ENCODE assay signal across 8 cellular contexts in the genomic region with DNA sequence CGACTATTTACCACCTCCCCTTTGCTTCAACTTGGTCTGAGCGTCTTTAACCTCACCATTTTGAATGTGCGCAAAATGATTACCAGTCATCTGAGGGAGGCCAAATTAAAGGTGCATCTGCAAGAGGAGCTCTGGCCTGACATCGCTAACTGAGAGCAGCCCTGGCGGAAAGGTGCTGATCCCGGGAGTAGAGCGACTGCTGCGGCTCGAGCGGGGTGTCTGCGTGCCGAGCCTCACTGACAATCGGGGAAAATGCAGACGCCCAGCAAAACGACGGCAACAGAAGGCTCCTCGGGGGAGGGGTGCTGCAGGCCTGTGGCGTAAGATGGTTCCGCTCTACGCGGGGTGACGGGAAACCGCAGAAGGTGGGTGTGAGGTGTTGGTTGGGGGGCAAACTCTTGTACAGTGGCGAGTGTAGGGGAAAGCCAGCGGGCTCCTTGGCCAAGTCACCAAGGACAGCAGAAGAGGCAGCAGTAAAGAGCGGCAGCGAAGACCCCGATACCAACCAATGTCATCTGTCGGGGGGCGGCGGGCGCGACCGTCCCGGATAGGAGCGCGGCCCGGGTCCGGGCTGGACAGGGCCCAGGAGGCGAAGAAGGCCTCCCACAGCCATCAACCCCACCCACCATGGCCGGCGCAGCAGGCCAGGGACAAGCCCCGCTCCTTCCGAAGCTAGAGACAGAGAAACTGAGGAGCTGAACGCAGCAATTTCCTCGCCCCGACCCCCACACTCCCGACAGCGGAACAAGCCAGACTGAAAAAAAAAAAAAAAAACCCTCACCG. TPM values are rescaled to one million over a fixed set of nuclear protein-coding genes. Genes with fewer than 3 reads are reported as not detected.
A peak's percentile ranks its signal among the peaks of the same experiment; 100 is the strongest.
DNase-seq lines count a peak whose midpoint lies in the region; ATAC-seq and TF ChIP-seq lines count a peak whose summit lies in the region.

No MANE protein-coding gene starts in this region.

- BruUV-seq in HCT116 (replicated peaks; lab: Mats Ljungman, UMichigan) = TSS peak; percentile 74

- TF ChIP-seq CTCF in HCT116 (IDR thresholded peaks at IDR 0.05 in 2 of 3, conservative IDR thresholded peaks at IDR 0.05 in 1 of 3; ENCODE audit: borderline replicate concordance in 1 of 3, insufficient read depth in 1 of 3, low read depth in 2 of 3, low read length in 2 of 3) = no peak
- no peak for TF ChIP-seq CTCF in MM.1S (IDR thresholded peaks at IDR 0.05; ENCODE audit: low read length)
- no peak for TF ChIP-seq CTCF in right atrium auricular region (IDR thresholded peaks at IDR 0.05)

- CTCF ChIA-PET in HCT116 (lab: Charles Lee) = no interaction called here
- CTCF ChIA-PET in T-cell (lab: Charles Lee) = interaction anchor here in 1 of 2 donors (0.5 to 1.2 kb wide), 3 partner anchors 20 to 651 kb away, joined by 4 read pairs; no protein-coding TSS in a partner anchor

- peaks cover 47 to 48% (median 48%) of the 10 kb centered on the region in 3 donors for H3K4me1 Mint-ChIP-seq in T-cell

- peaks cover 48% of the 10 kb centered on the region for H3K79me2 ChIP-seq in HCT116 (ENCODE audit: insufficient read depth, low read length)
- peaks cover 46% of the 10 kb centered on the region for H3K79me2 ChIP-seq in MM.1S (ENCODE audit: low read length)

- no peaks in the 10 kb centered on the region for H3K27me3 Mint-ChIP-seq in T-cell

- H2AFZ ChIP-seq in HCT116 (ENCODE audit: low read depth, low read length, poor library complexity, severe bottlenecking) = peak overlapping the region; percentile 57
- H2AFZ ChIP-seq in MM.1S (ENCODE audit: low read length) = peak overlapping the region; percentile 60

- H3K4me3 ChIP-seq in GM08714 (ENCODE audit: low read length) (peak overlapping the region; percentile 66), HCT116 (replicated peaks in 1 of 2; ENCODE audit: low read depth in 1 of 2, low read length in 2 of 2) (peak overlapping the region; percentile 88 to 90), MM.1S (ENCODE audit: low read length) (peak overlapping the region; percentile 56), right atrium auricular region (peak overlapping the region; percentile 84 to 87), rectal smooth muscle tissue (ENCODE audit: low read length) (peak overlapping the region; percentile 99), aorta (ENCODE audit: low read length in 2 of 2) (peak overlapping the region; percentile 92 to 97)

- peak overlapping the region; percentile 99 to 100 for H3K27ac Mint-ChIP-seq in T-cell

- H3K4me3 Mint-ChIP-seq in T-cell = peak overlapping the region; percentile 97 to 100 (median 99)

- H3K9me3 ChIP-seq in HCT116 (ENCODE audit: control insufficient read depth in 1 of 2, insufficient read depth in 1 of 2, low read depth in 1 of 2, low read length in 2 of 2) = no peaks in the 10 kb centered on the region
- no peaks in the 10 kb centered on the region for H3K9me3 ChIP-seq in MM.1S (replicated peaks; ENCODE audit: insufficient read depth, low read length)
- H3K9me3 ChIP-seq in right atrium auricular region = no peaks in the 10 kb centered on the region
- H3K9me3 ChIP-seq in aorta (ENCODE audit: control insufficient read depth, low read length) = no peaks in the 10 kb centered on the region

- no peak for TF ChIP-seq RAD21 in HCT116 (IDR thresholded peaks at IDR 0.05; ENCODE audit: low read depth)

- H3K9me2 ChIP-seq in HCT116 (ENCODE audit: insufficient read depth) (no peaks in the 10 kb centered on the region), MM.1S (replicated peaks; ENCODE audit: insufficient read depth, low read length) (no peaks in the 10 kb centered on the region)

- no peaks in the 10 kb centered on the region for H4K20me1 ChIP-seq in HCT116 (ENCODE audit: insufficient read depth)
- peaks cover 3% of the 10 kb centered on the region; the same call in 1 of the 2 replicates for H4K20me1 ChIP-seq in MM.1S (ENCODE audit: insufficient read depth, low read length)

- intact Hi-C loops in HCT116 (cut with micrococcal nuclease) (loop anchor here (1.0 kb wide), 1 partner anchor 29 kb away; no protein-coding TSS in a partner anchor), aorta (cut with DNase I) (loop anchor here (5.0 to 10.0 kb wide), 2 partner anchors 37 to 54 kb away; no protein-coding TSS in a partner anchor)

- ATAC-seq in HCT116 = peak; percentile 41
- peak; percentile 32 to 46 (median 40) for ATAC-seq in T-cell (replicated peaks in 1 of 4)
- peak; percentile 63 for ATAC-seq in aorta (ENCODE audit: low FRiP score)

- H3K36me3 ChIP-seq in HCT116 (ENCODE audit: control insufficient read depth in 1 of 2, insufficient read depth in 2 of 2, low read length in 2 of 2) = no peaks in the 10 kb centered on the region
- H3K36me3 ChIP-seq in MM.1S (replicated peaks; ENCODE audit: insufficient read depth, low read length) = no peaks in the 10 kb centered on the region
- H3K36me3 ChIP-seq in right atrium auricular region = no peaks in the 10 kb centered on the region
- no peaks in the 10 kb centered on the region for H3K36me3 ChIP-seq in rectal smooth muscle tissue (ENCODE audit: control insufficient read depth, insufficient read depth, low read length)
- no peaks in the 10 kb centered on the region for H3K36me3 ChIP-seq in aorta (ENCODE audit: control insufficient read depth in 1 of 2, insufficient read depth in 2 of 2, low read length in 1 of 2)

- no peaks in the 10 kb centered on the region for H3K27me3 ChIP-seq in HCT116 (ENCODE audit: insufficient read depth, low read length)
- H3K27me3 ChIP-seq in MM.1S (replicated peaks; ENCODE audit: insufficient read depth, low read length) = no peaks in the 10 kb centered on the region
- H3K27me3 ChIP-seq in right atrium auricular region = no peaks in the 10 kb centered on the region
- no peaks in the 10 kb centered on the region for H3K27me3 ChIP-seq in rectal smooth muscle tissue (ENCODE audit: control insufficient read depth, insufficient read depth, low read length)
- H3K27me3 ChIP-seq in aorta (ENCODE audit: control insufficient read depth in 1 of 2, insufficient read depth in 2 of 2, low read length in 1 of 2) = no peaks in the 10 kb centered on the region

- H3K4me1 ChIP-seq in HCT116 (ENCODE audit: control insufficient read depth in 1 of 2, insufficient read depth in 2 of 2, low read length in 2 of 2) (peaks cover 17 to 36% of the 10 kb centered on the region in 2 experiments), MM.1S (ENCODE audit: low read length) (peaks cover 25% of the 10 kb centered on the region), right atrium auricular region (peaks cover 0 to 70% of the 10 kb centered on the region in 2 donors), rectal smooth muscle tissue (ENCODE audit: control insufficient read depth, insufficient read depth, low read length) (peaks cover 34% of the 10 kb centered on the region), aorta (ENCODE audit: control insufficient read depth in 1 of 2, insufficient read depth in 2 of 2, low read length in 2 of 2) (peaks cover 0 to 5% of the 10 kb centered on the region in 2 donors)

- no peak for TF ChIP-seq POLR2A in HCT116 (IDR thresholded peaks at IDR 0.05; ENCODE audit: borderline replicate concordance, extremely low read depth, insufficient read depth, insufficient read length)

- peaks cover 21% of the 10 kb centered on the region for H3F3A ChIP-seq in MM.1S (ENCODE audit: insufficient read depth, low read length)

- RAD21 ChIA-PET in HCT116 (lab: Charles Lee; ENCODE audit: low non-redundant PET in 1 of 2, low total read pairs in 2 of 2, uncharacterized antibody in 2 of 2, unreplicated experiment in 2 of 2) = interaction anchor here in 1 of 2 experiments (0.7 kb wide), 1 partner anchor 108 kb away, joined by 3 read pairs; no protein-coding TSS in a partner anchor

- peaks cover 5% of the 10 kb centered on the region for H3K36me3 Mint-ChIP-seq in T-cell

- H3K9me3 Mint-ChIP-seq in T-cell = peaks cover 3 to 6% (median 5%) of the 10 kb centered on the region in 3 donors

- peak overlapping the region; percentile 76 for H3K9ac ChIP-seq in HCT116 (ENCODE audit: low read length)
- peak overlapping the region; percentile 92 for H3K9ac ChIP-seq in MM.1S (ENCODE audit: low read length)
- peak overlapping the region; percentile 99 for H3K9ac ChIP-seq in rectal smooth muscle tissue (ENCODE audit: low read length)

- H3K27ac ChIP-seq in HCT116 (ENCODE audit: low read depth, low read length) (peak overlapping the region; percentile 87), MM.1S (ENCODE audit: low read length) (peak overlapping the region; percentile 97), right atrium auricular region (peak overlapping the region; percentile 98 to 100), rectal smooth muscle tissue (ENCODE audit: low read depth, low read length) (peak overlapping the region; percentile 99), aorta (ENCODE audit: low read depth in 1 of 2, low read length in 2 of 2) (peak overlapping the region; percentile 95 to 99)

- WGBS in aorta, 2 donors = 0 to 1% methylated on average over 48 to 50 of the region's 50 CpGs

- DNase-seq in HCT116 (ENCODE audit: low read depth, low spot score) (peak; percentile 22), MM.1S (peak; percentile 82), T-cell (peak; percentile 66 to 89 (median 80)), amniotic epithelial cell (ENCODE audit: low read depth) (peak; percentile 78), right atrium auricular region (ENCODE audit: low spot score) (peak; percentile 81), aorta (peak; percentile 83 to 87)

- POLR2A ChIA-PET in HCT116 (lab: Charles Lee) = interaction anchor here (0.6 to 0.7 kb wide), 2 partner anchors 9 to 562 kb away, joined by 3 read pairs; no protein-coding TSS in a partner anchor
- POLR2A ChIA-PET in T-cell (lab: Charles Lee) = interaction anchor here (0.6 to 1.5 kb wide), 9 partner anchors 34 to 680 kb away, joined by 3 to 7 read pairs (median 4); a partner anchor contains a TSS

- H3K4me2 ChIP-seq in HCT116 (ENCODE audit: low read length) = peak overlapping the region; percentile 88
- peak overlapping the region; percentile 78 for H3K4me2 ChIP-seq in MM.1S (ENCODE audit: low read depth, low read length)

TF ChIP-seq in HCT116, 20 proteins besides CTCF, POLR2A, EP300 and RAD21:
- TF ChIP-seq JUND (IDR thresholded peaks at IDR 0.05) (no peak), POLR2AphosphoS5 (IDR thresholded peaks at IDR 0.05; ENCODE audit: low read depth, low read length) (peak; percentile 8; the same call in 1 of the 2 replicates), ZFX (IDR thresholded peaks at IDR 0.05) (peak; percentile 75)

RNA-seq across cellular contexts. Expression of a gene that starts 0.5 kb away (rescaled TPM):
- total RNA-seq in HCT116 (2021; ENCODE audit: unreplicated experiment) = 38.4 TPM
- polyA plus RNA-seq in HCT116 (2012) = 19.9 and 20.1 TPM in 2 replicates
- 10 to 100 TPM; 61.7 to 68.4 (median 63.6) TPM for total RNA-seq in T-cell
- 10 to 100 TPM; 80.7 to 88.3 TPM for total RNA-seq in right atrium auricular region
- 100 to 1,000 TPM; 128 to 157 TPM for total RNA-seq in aorta
- 10 to 100 TPM; 65.9 to 74.0 TPM for polyA plus RNA-seq in aorta

Comparison
In these comparisons a context has a peak if more than half of its experiments do, and no peak if none do; other contexts are left out.
1. Peak in every context shown above with its lines: DNase-seq, ATAC-seq, H3K4me3 ChIP-seq and H3K27ac ChIP-seq.
2. DNase-seq: peak in every context shown above with its lines; median percentile 85 in aorta; 82 in MM.1S; 81 in right atrium auricular region; 80 in T-cell; 78 in amniotic epithelial cell; 22 in HCT116.